15 cellular contexts compared by ENCODE assay signal in genomic region chr9:136536721-136537241, GRCh38. TPM values are rescaled to one million over a fixed set of nuclear protein-coding genes. Genes with fewer than 3 reads are reported as not detected.
DNase-seq lines count a peak whose midpoint lies in the region; ATAC-seq, FAIRE-seq and TF ChIP-seq lines count a peak whose summit lies in the region.
"Had no signal": no experiment of that assay in that cellular context is flagged by ENCODE, and none has a peak within 500 bp of the region (broad histone marks: within the 10 kb centered on the region; RNA-seq: fewer than 3 reads in every experiment).

No MANE protein-coding gene starts in this region.

- no peak overlapping the region for H3K4me3 ChIP-seq in HEK293 (ENCODE audit: low read depth, low read length)
- H3K4me3 ChIP-seq in bronchial epithelial cell (ENCODE audit: low read depth, low read length): no peak overlapping the region
- H3K4me3 ChIP-seq in neural progenitor cell: no peak overlapping the region
- H3K4me3 ChIP-seq: lung had no signal

- DNase-seq in T-helper 2 cell treated with Interferon-gamma antibody and Interleukin-4, amounts not matched to agents 5 μg/mL and 100 μg/mL, for 36 hours (ENCODE audit: low spot score): no peak
- DNase-seq in T-helper 2 cell (no peak), bronchial epithelial cell (ENCODE audit: low read depth) (no peak), neural progenitor cell (ENCODE audit: low spot score) (no peak), osteocyte (ENCODE audit: extremely low spot score, unreplicated experiment) (no peak), SW 1271 (lab: John Stamatoyannopoulos, UW) (no peak)
- DNase-seq: activated CD8-positive, alpha-beta memory T cell treated with anti-CD3 and anti-CD28 coated beads, Interleukin-2, amount 50 U/mL, for 4 hours; anterior cingulate cortex; occipital lobe; stimulated activated naive CD8-positive, alpha-beta T cell treated with anti-CD3 and anti-CD28 coated beads, Interleukin-15, Interleukin-2, amounts not matched to agents 100 U/mL and 50 U/mL, for 24 hours had no signal

- H3K9me3 ChIP-seq in HEK293 (ENCODE audit: control insufficient read depth, insufficient read depth, low read depth, low read length): no peaks in the 10 kb centered on the region
- H3K9me3 ChIP-seq in neural progenitor cell (ENCODE audit: low read depth): no peaks in the 10 kb centered on the region

- H3K27me3 ChIP-seq in bronchial epithelial cell (ENCODE audit: control insufficient read depth, insufficient read depth, low read length) (no peaks in the 10 kb centered on the region), neural progenitor cell (no peaks in the 10 kb centered on the region)

- peak overlapping the region; percentile 43 for H3K4me3 Mint-ChIP-seq in T-helper 2 cell treated with Interferon-gamma antibody and Interleukin-4, amounts not matched to agents 5 μg/mL and 100 μg/mL, for 36 hours
- H3K4me3 Mint-ChIP-seq in neural progenitor cell (no peak overlapping the region), osteocyte (ENCODE audit: unreplicated experiment) (no peak overlapping the region)

- H3K4me1 Mint-ChIP-seq in T-helper 2 cell treated with Interferon-gamma antibody and Interleukin-4, amounts not matched to agents 5 μg/mL and 100 μg/mL, for 36 hours (ENCODE audit: low read depth): peaks cover 52% of the 10 kb centered on the region
- H3K4me1 Mint-ChIP-seq in neural progenitor cell (peaks cover 24% of the 10 kb centered on the region), osteocyte (ENCODE audit: unreplicated experiment) (peaks cover 21% of the 10 kb centered on the region)

- no peak overlapping the region for H2AFZ ChIP-seq in neural progenitor cell (replicated peaks)

- peaks cover 11% of the 10 kb centered on the region for H3F3A ChIP-seq in neural progenitor cell (ENCODE audit: low read depth)

- H3K27ac ChIP-seq in HEK293 (ENCODE audit: extremely low read depth, low read depth, low read length): no peak overlapping the region
- H3K27ac ChIP-seq in neural progenitor cell: no peak overlapping the region
- H3K27ac ChIP-seq: VCaP had no signal

- peaks cover 94% of the 10 kb centered on the region for H4K20me1 ChIP-seq in neural progenitor cell (ENCODE audit: low read depth)

- ATAC-seq in HG03520 (IDR thresholded peaks at IDR 0.05; ENCODE audit: unreplicated experiment): no peak
- ATAC-seq: stimulated activated naive CD8-positive, alpha-beta T cell treated with anti-CD3 and anti-CD28 coated beads, Interleukin-15, Interleukin-2, amounts not matched to agents 100 U/mL and 50 U/mL, for 24 hours had no signal

- H3K4me1 ChIP-seq in HEK293 (ENCODE audit: control insufficient read depth, insufficient read depth, low read length) (no peaks in the 10 kb centered on the region; the same call in 1 of the 2 replicates), neural progenitor cell (peaks cover 22% of the 10 kb centered on the region)

- no peak overlapping the region for H3K4me2 ChIP-seq in neural progenitor cell

- POLR2A ChIA-PET in HEK293 (lab: Yijun Ruan, JAX): no interaction called here

- no peak for TF ChIP-seq CTCF in HEK293 (tag by site-specific recombination; IDR thresholded peaks at IDR 0.05)
- peak; percentile 10 for TF ChIP-seq CTCF in bronchial epithelial cell (IDR thresholded peaks at IDR 0.05; ENCODE audit: insufficient read depth, low read length, severe bottlenecking)
- peak; percentile 16 for TF ChIP-seq CTCF in neural progenitor cell (IDR thresholded peaks at IDR 0.05)
- no peak for TF ChIP-seq CTCF in osteocyte (IDR thresholded peaks at IDR 0.05)

- peaks cover 0 to 18% of the 10 kb centered on the region in 2 experiments; a peak in 1 of 3 replicates for H3K36me3 ChIP-seq in HEK293 (ENCODE audit: control insufficient read depth in 2 of 2, insufficient read depth in 1 of 2, low read length in 2 of 2)
- peaks cover 61% of the 10 kb centered on the region for H3K36me3 ChIP-seq in bronchial epithelial cell (ENCODE audit: control insufficient read depth, insufficient read depth, low read length)
- no peaks in the 10 kb centered on the region for H3K36me3 ChIP-seq in neural progenitor cell

- H3K9ac ChIP-seq in neural progenitor cell: no peak overlapping the region

- FAIRE-seq in bronchial epithelial cell (lab: Jason Lieb, UNC): no peak
- FAIRE-seq: A204.1 had no signal

- H3K79me2 ChIP-seq in neural progenitor cell (ENCODE audit: low read depth): peaks cover 85% of the 10 kb centered on the region

- peak overlapping the region; percentile 67 for H3K27ac Mint-ChIP-seq in T-helper 2 cell treated with Interferon-gamma antibody and Interleukin-4, amounts not matched to agents 5 μg/mL and 100 μg/mL, for 36 hours
- no peak overlapping the region for H3K27ac Mint-ChIP-seq in neural progenitor cell
- H3K27ac Mint-ChIP-seq in osteocyte (ENCODE audit: unreplicated experiment): no peak overlapping the region

- no peaks in the 10 kb centered on the region for H3K27me3 Mint-ChIP-seq in T-helper 2 cell treated with Interferon-gamma antibody and Interleukin-4, amounts not matched to agents 5 μg/mL and 100 μg/mL, for 36 hours (ENCODE audit: low read depth)
- H3K27me3 Mint-ChIP-seq in neural progenitor cell (ENCODE audit: insufficient read depth, low read depth): peaks cover 3% of the 10 kb centered on the region
- no peaks in the 10 kb centered on the region for H3K27me3 Mint-ChIP-seq in osteocyte (ENCODE audit: unreplicated experiment)

- H3K36me3 Mint-ChIP-seq in T-helper 2 cell treated with Interferon-gamma antibody and Interleukin-4, amounts not matched to agents 5 μg/mL and 100 μg/mL, for 36 hours (ENCODE audit: low read depth): peaks cover 30% of the 10 kb centered on the region
- peaks cover 3% of the 10 kb centered on the region for H3K36me3 Mint-ChIP-seq in neural progenitor cell
- peaks cover 7% of the 10 kb centered on the region for H3K36me3 Mint-ChIP-seq in osteocyte (ENCODE audit: unreplicated experiment)

- CTCF ChIA-PET in HEK293 (lab: Yijun Ruan, JAX): interaction anchor here (0.6 to 1.3 kb wide), 6 partner anchors 20 to 772 kb away, joined by 3 to 5 read pairs (median 3); no protein-coding TSS in a partner anchor

- no peaks in the 10 kb centered on the region for H3K9me3 Mint-ChIP-seq in T-helper 2 cell treated with Interferon-gamma antibody and Interleukin-4, amounts not matched to agents 5 μg/mL and 100 μg/mL, for 36 hours
- H3K9me3 Mint-ChIP-seq in neural progenitor cell (no peaks in the 10 kb centered on the region), osteocyte (ENCODE audit: unreplicated experiment) (no peaks in the 10 kb centered on the region)

TF ChIP-seq in HEK293, 187 proteins besides CTCF, POLR2A, EP300 and RAD21:
- peak; percentile 46; the same call in 1 of the 2 replicates for TF ChIP-seq ZNF2 (tag by site-specific recombination; IDR thresholded peaks at IDR 0.05)
- no peak for TF ChIP-seq OSR2 (tag by site-specific recombination; IDR thresholded peaks at IDR 0.05)
- TF ChIP-seq ZNF426 (tag by site-specific recombination; IDR thresholded peaks at IDR 0.05): no peak
- TF ChIP-seq ZNF585B (tag by site-specific recombination; IDR thresholded peaks at IDR 0.05): no peak
- 0 out of 2 replicates have a peak, but pooled peaks have one; percentile 25 for TF ChIP-seq GLIS2 (tag by site-specific recombination; IDR thresholded peaks at IDR 0.05)
- no peak for TF ChIP-seq KLF1 (tag by site-specific recombination; IDR thresholded peaks at IDR 0.05)
- no peak for TF ChIP-seq MYNN (tag by site-specific recombination; IDR thresholded peaks at IDR 0.05; ENCODE audit: borderline replicate concordance)
- TF ChIP-seq ZNF664 (tag by site-specific recombination; IDR thresholded peaks at IDR 0.05): peak; percentile 96

RNA-seq across cellular contexts. Expression of gene NOTCH1, which starts 9.1 kb away (rescaled TPM):
- total RNA-seq in bronchial epithelial cell: 70.0 and 90.4 TPM in 2 replicates
- total RNA-seq in neural progenitor cell (ENCODE audit: low replicate concordance): 11.7 and 32.4 TPM in 2 replicates
- 44.9 and 53.6 TPM in 2 replicates for total RNA-seq in osteocyte

RNA-seq across cellular contexts. Expression of gene SEC16A, which starts 53.9 kb away (rescaled TPM):
- total RNA-seq in bronchial epithelial cell (13.7 and 20.5 TPM in 2 replicates), neural progenitor cell (ENCODE audit: low replicate concordance) (16.8 and 23.8 TPM in 2 replicates), osteocyte (85.0 and 88.5 TPM in 2 replicates)

Comparison
In these comparisons a context has a peak if more than half of its experiments do, and no peak if none do; other contexts are left out.
1. CTCF ChIP-seq: peak in bronchial epithelial cell (single experiment) and neural progenitor cell (single experiment); none in HEK293 (single experiment) and osteocyte (single experiment).